ENCODE assay signal across 9 cellular contexts in genomic region chr10:17375936-17376584, GRCh38.
DNase-seq lines count a peak whose midpoint lies in the region; ATAC-seq and TF ChIP-seq lines count a peak whose summit lies in the region.
"Had no signal": no experiment of that assay in that cellular context is flagged by ENCODE, and none has a peak within 500 bp of the region (broad histone marks: within the 10 kb centered on the region; RNA-seq: fewer than 3 reads in every experiment).

No MANE protein-coding gene starts in this region.

- TF ChIP-seq CTCF in Panc1 (IDR thresholded peaks at IDR 0.05): peak; percentile 71
- TF ChIP-seq CTCF in endothelial cell (IDR thresholded peaks at IDR 0.05; ENCODE audit: unreplicated experiment): peak; percentile 79

- H3K4me3 ChIP-seq in Panc1 (ENCODE audit: low read depth in 2 of 2, low read length in 2 of 2): no peak overlapping the region
- H3K4me3 ChIP-seq: SJSA1 had no signal

- no TSS peak for BruUV-seq in Panc1 (replicated peaks; lab: Mats Ljungman, UMichigan)

- no peak overlapping the region for H3K27ac ChIP-seq in Panc1 (ENCODE audit: low read length)
- H3K27ac ChIP-seq: SJSA1 had no signal

- no peaks in the 10 kb centered on the region for H3K9me3 ChIP-seq in Panc1 (ENCODE audit: control insufficient read depth, insufficient read depth, low read depth, low read length)

- no peak for TF ChIP-seq POLR2A in GM18505 (IDR thresholded peaks at IDR 0.05; ENCODE audit: borderline replicate concordance, extremely low read depth, insufficient read depth, insufficient read length)

- peak; percentile 5 for DNase-seq in NK-92 treated with Interleukin-12 subunit alpha and Interleukin-12 subunit beta, amount 100 ng/mL, for 24 hours (lab: John Stamatoyannopoulos, UW)
- DNase-seq in NK-92 (lab: John Stamatoyannopoulos, UW; ENCODE audit: unreplicated experiment): no peak
- DNase-seq in Panc1 (ENCODE audit: low read depth, low spot score): no peak
- DNase-seq in endothelial cell (ENCODE audit: low spot score): peak; percentile 56
- DNase-seq in stimulated activated CD8-positive, alpha-beta memory T cell treated with anti-CD3 and anti-CD28 coated beads, Interleukin-4, amount 100 ng/mL, for 24 hours (ENCODE audit: low read depth): peak; percentile 1
- no peak for DNase-seq in Ammon's horn (ENCODE audit: low spot score)
- DNase-seq in SIG-M5 (lab: John Stamatoyannopoulos, UW): no peak

- H3K27me3 Mint-ChIP-seq in endothelial cell (ENCODE audit: unreplicated experiment): peaks cover 2% of the 10 kb centered on the region

- H3K9me3 Mint-ChIP-seq in endothelial cell (ENCODE audit: unreplicated experiment): no peaks in the 10 kb centered on the region

- ATAC-seq in Panc1 (no peak), GM18505 (IDR thresholded peaks at IDR 0.05; ENCODE audit: unreplicated experiment) (no peak)

- no peak overlapping the region for H3K4me3 Mint-ChIP-seq in endothelial cell (ENCODE audit: unreplicated experiment)

- POLR2A ChIA-PET in Panc1 (lab: Charles Lee): no interaction called here

- intact Hi-C loops in Panc1 (cut with micrococcal nuclease; ENCODE audit: unreplicated experiment): no loop called here

- peaks cover 13% of the 10 kb centered on the region for H3K4me1 Mint-ChIP-seq in endothelial cell (ENCODE audit: unreplicated experiment)

- H3K27ac Mint-ChIP-seq in endothelial cell (ENCODE audit: unreplicated experiment): no peak overlapping the region

- 0 out of 2 replicates have a peak, but pooled peaks cover 3% of the 10 kb centered on the region for H3K4me1 ChIP-seq in Panc1 (ENCODE audit: control insufficient read depth, insufficient read depth, low read length)
- H3K4me1 ChIP-seq: SJSA1 had no signal

- H3K36me3 Mint-ChIP-seq in endothelial cell (ENCODE audit: low read depth, unreplicated experiment): no peaks in the 10 kb centered on the region

- CTCF ChIA-PET in Panc1 (lab: Charles Lee): interaction anchor here (1.3 kb wide), 1 partner anchor 12 kb away, joined by 3 read pairs; no protein-coding TSS in a partner anchor

- in situ Hi-C loops in Panc1 (cut with HindIII; ENCODE audit: low pct_unique_long_range_greater_than_20kb, low sequenced_read_pairs): no loop called here

- no peaks in the 10 kb centered on the region for H3K27me3 ChIP-seq in Panc1 (ENCODE audit: control insufficient read depth, insufficient read depth, low read length)

- no peaks in the 10 kb centered on the region for H3K36me3 ChIP-seq in Panc1 (ENCODE audit: control insufficient read depth, insufficient read depth, low read length)
- H3K36me3 ChIP-seq: SJSA1 had no signal

Comparison
In these comparisons a context has a peak if more than half of its experiments do, and no peak if none do; other contexts are left out.
1. DNase-seq: peak in NK-92 treated with Interleukin-12 subunit alpha and Interleukin-12 subunit beta, amount 100 ng/mL, for 24 hours (single experiment), endothelial cell (single experiment) and stimulated activated CD8-positive, alpha-beta memory T cell treated with anti-CD3 and anti-CD28 coated beads, Interleukin-4, amount 100 ng/mL, for 24 hours (single experiment); none in NK-92 (single experiment), Panc1 (single experiment), Ammon's horn (single experiment) and SIG-M5 (single experiment).